ENCODE assay signal across 9 cellular contexts in genomic region chr17:5467416-5467815, GRCh38. TPM values are rescaled to one million over a fixed set of nuclear protein-coding genes. Genes with fewer than 3 reads are reported as not detected.
DNase-seq lines count a peak whose midpoint lies in the region; ATAC-seq, FAIRE-seq and TF ChIP-seq lines count a peak whose summit lies in the region.
"Had no signal": no experiment of that assay in that cellular context is flagged by ENCODE, and none has a peak within 500 bp of the region (broad histone marks: within the 10 kb centered on the region; RNA-seq: fewer than 3 reads in every experiment).

No MANE protein-coding gene starts in this region.

- intact Hi-C loops in heart left ventricle (cut with DNase I), result no loop called here
- intact Hi-C loops in Right ventricle myocardium inferior (cut with DNase I), result no loop called here
- intact Hi-C loops in HepG2 (cut with micrococcal nuclease; ENCODE audit: unreplicated experiment), result no loop called here
- intact Hi-C loops in posterior cingulate gyrus (cut with DNase I), result no loop called here

- ATAC-seq in heart left ventricle, result no peak
- no peak for ATAC-seq in Right ventricle myocardium inferior
- no peak for ATAC-seq in HepG2
- ATAC-seq in upper lobe of left lung (ENCODE audit: low FRiP score in 2 of 2), result no peak
- no peak for ATAC-seq in GM19023 (IDR thresholded peaks at IDR 0.05; ENCODE audit: unreplicated experiment)

- H3K27me3 ChIP-seq in heart left ventricle (no peaks in the 10 kb centered on the region), HepG2 (ENCODE audit: control insufficient read depth in 1 of 2, insufficient read depth in 2 of 2, low read length in 2 of 2) (no peaks in the 10 kb centered on the region; a peak in 1 of 5 replicates), upper lobe of left lung (no peaks in the 10 kb centered on the region)

- H3K4me2 ChIP-seq in HepG2 (ENCODE audit: low read depth, low read length), result peak overlapping the region; percentile 98

- H3K4me3 ChIP-seq in heart left ventricle (peak overlapping the region in 11 of 12 donors; percentile 77 to 100 (median 89)), HepG2 (replicated peaks in 1 of 3; ENCODE audit: insufficient read depth in 1 of 3, low read depth in 2 of 3, low read length in 3 of 3) (peak overlapping the region; percentile 91 to 97 (median 96)), upper lobe of left lung (peak overlapping the region; percentile 62 to 98 (median 94))

- peaks cover 42% of the 10 kb centered on the region for H3K4me1 Mint-ChIP-seq in activated naive CD8-positive, alpha-beta T cell treated with anti-CD3 and anti-CD28 coated beads for 36 hours

- H3K27ac ChIP-seq in heart left ventricle, result peak overlapping the region in 1 of 12 donors; percentile 80
- H3K27ac ChIP-seq in HepG2 (ENCODE audit: extremely low read length, insufficient read depth, low read length), result peak overlapping the region; percentile 91
- H3K27ac ChIP-seq in upper lobe of left lung, result no peak overlapping the region

- no peak overlapping the region for H2AFZ ChIP-seq in HepG2 (ENCODE audit: low read length)

- no peak for TF ChIP-seq EP300 in HepG2 (IDR thresholded peaks at IDR 0.05; ENCODE audit: low read depth in 2 of 2, low read length in 2 of 2)
- TF ChIP-seq EP300 in HepG2 (CRISPR knock-in tag; IDR thresholded peaks at IDR 0.05; ENCODE audit: borderline replicate concordance), result no peak
- no peak for TF ChIP-seq EP300 in upper lobe of left lung (IDR thresholded peaks at IDR 0.05)

- in situ Hi-C loops in HepG2 (cut with HindIII; ENCODE audit: extremely low pct_ligation_motif_present, low pct_unique_long_range_greater_than_20kb), result no loop called here

- DNase-seq in heart left ventricle, result no peak
- no peak for DNase-seq in Right ventricle myocardium inferior (ENCODE audit: missing footprints)
- no peak for DNase-seq in activated naive CD8-positive, alpha-beta T cell treated with anti-CD3 and anti-CD28 coated beads for 36 hours
- DNase-seq in HepG2 (ENCODE audit: low spot score), result no peak
- no peak for DNase-seq in upper lobe of left lung
- no peak for DNase-seq in posterior cingulate gyrus
- no peak for DNase-seq in activated effector memory CD4-positive, alpha-beta T cell treated with Interleukin-2 at 50 U/mL for 16 hours
- DNase-seq: left colon had no signal

- H3K36me3 ChIP-seq in heart left ventricle, result peaks cover 0 to 19% (median 11%) of the 10 kb centered on the region in 9 donors
- H3K36me3 ChIP-seq in HepG2 (replicated peaks in 1 of 2; ENCODE audit: control insufficient read depth in 1 of 2, insufficient read depth in 2 of 2, low read length in 2 of 2), result peaks cover 1 to 12% of the 10 kb centered on the region in 2 experiments; a peak in 3 of 5 replicates
- H3K36me3 ChIP-seq in upper lobe of left lung, result peaks cover 0 to 5% (median 0%) of the 10 kb centered on the region in 4 donors

- TF ChIP-seq RAD21 in HepG2 (CRISPR knock-in tag; IDR thresholded peaks at IDR 0.05), result no peak

- TF ChIP-seq CTCF in heart left ventricle (IDR thresholded peaks at IDR 0.05), result no peak
- TF ChIP-seq CTCF in HepG2 (CRISPR knock-in tag; IDR thresholded peaks at IDR 0.05), result no peak
- TF ChIP-seq CTCF in upper lobe of left lung (IDR thresholded peaks at IDR 0.05), result no peak

- TF ChIP-seq POLR2A in heart left ventricle (IDR thresholded peaks at IDR 0.05), result no peak
- no peak for TF ChIP-seq POLR2A in HepG2 (IDR thresholded peaks at IDR 0.05; ENCODE audit: insufficient read depth in 1 of 2, low read depth in 2 of 2, low read length in 2 of 2)
- no peak for TF ChIP-seq POLR2A in upper lobe of left lung (IDR thresholded peaks at IDR 0.05)

- 0 out of 2 replicates have a peak, but pooled peaks cover 10% of the 10 kb centered on the region for H4K20me1 ChIP-seq in HepG2 (ENCODE audit: insufficient read depth, low read length)

- WGBS in heart left ventricle, 4 donors, result 5 to 12% (median 6%) methylated on average over 8 of the region's 8 CpGs
- WGBS in HepG2 (ENCODE audit: low lambda C conversion rate), result 0% methylated on average over 8 of the region's 8 CpGs
- WGBS in upper lobe of left lung, 2 donors, result 10 to 12% methylated on average over 7 to 8 of the region's 8 CpGs

- no peaks in the 10 kb centered on the region for H3K9me3 Mint-ChIP-seq in activated naive CD8-positive, alpha-beta T cell treated with anti-CD3 and anti-CD28 coated beads for 36 hours

- peaks cover 5 to 26% (median 17%) of the 10 kb centered on the region in 12 donors for H3K4me1 ChIP-seq in heart left ventricle
- H3K4me1 ChIP-seq in HepG2 (ENCODE audit: insufficient read depth, low read length), result peaks cover 38% of the 10 kb centered on the region
- H3K4me1 ChIP-seq in upper lobe of left lung, result peaks cover 17 to 31% (median 21%) of the 10 kb centered on the region in 4 donors

- H3K36me3 Mint-ChIP-seq in activated naive CD8-positive, alpha-beta T cell treated with anti-CD3 and anti-CD28 coated beads for 36 hours, result peaks cover 29% of the 10 kb centered on the region

- peak overlapping the region; percentile 84 for H3K9ac ChIP-seq in HepG2 (ENCODE audit: insufficient read depth, low read depth, low read length)

- POLR2A ChIA-PET in HepG2 (lab: Yijun Ruan, JAX), result interaction anchor here (2.0 to 2.9 kb wide), 2 partner anchors 19 to 28 kb away, joined by 10 to 51 read pairs; partner anchors contain the start of genes C1QBP, DERL2 and MIS12

- BruUV-seq in HepG2 (replicated peaks; lab: Mats Ljungman, UMichigan), result no TSS peak

- H3K27ac Mint-ChIP-seq in activated naive CD8-positive, alpha-beta T cell treated with anti-CD3 and anti-CD28 coated beads for 36 hours, result peak overlapping the region; percentile 81

- H3K79me2 ChIP-seq in HepG2 (ENCODE audit: insufficient read depth, low read length), result peaks cover 57% of the 10 kb centered on the region

- peak overlapping the region; percentile 94 for H3K4me3 Mint-ChIP-seq in activated naive CD8-positive, alpha-beta T cell treated with anti-CD3 and anti-CD28 coated beads for 36 hours

- no peaks in the 10 kb centered on the region for H3K9me3 ChIP-seq in heart left ventricle
- H3K9me3 ChIP-seq in HepG2 (ENCODE audit: low read length), result no peaks in the 10 kb centered on the region
- no peaks in the 10 kb centered on the region for H3K9me3 ChIP-seq in upper lobe of left lung

- CTCF ChIA-PET in HepG2 (lab: Yijun Ruan, JAX; ENCODE audit: low intra/inter-chr PET ratio, low total read pairs), result no interaction called here

- no peak for FAIRE-seq in HepG2 (lab: Jason Lieb, UNC)

- no peaks in the 10 kb centered on the region for H3K27me3 Mint-ChIP-seq in activated naive CD8-positive, alpha-beta T cell treated with anti-CD3 and anti-CD28 coated beads for 36 hours

RNA-seq across cellular contexts. Expression of gene DHX33, which starts 1.4 kb away (rescaled TPM):
- total RNA-seq in heart left ventricle, result 1 to 10 TPM; 4.7 to 8.6 (median 7.5) TPM
- 1 to 10 TPM; 2.1 to 5.6 TPM for polyA plus RNA-seq in heart left ventricle
- total RNA-seq in Right ventricle myocardium inferior, result 4.7 TPM
- total RNA-seq in activated naive CD8-positive, alpha-beta T cell treated with anti-CD3 and anti-CD28 coated beads for 36 hours, result 10 to 100 TPM; 49.7 to 49.9 TPM
- 20.1 and 34.8 TPM in 2 replicates for total RNA-seq in HepG2 (2016; rRNA removed; fragmentation: Illumina TruSeq; extraction: Trizol)
- 12.8 and 14.6 TPM in 2 replicates for total RNA-seq in HepG2 (2016; cell fraction: cytosol; rRNA removed; fragmentation: Illumina TruSeq; extraction: Trizol; ENCODE audit: low read depth)
- 20.9 and 31.1 TPM in 2 replicates for total RNA-seq in HepG2 (2016; cell fraction: insoluble cytoplasmic fraction; rRNA removed; fragmentation: Illumina TruSeq; extraction: Trizol)
- total RNA-seq in HepG2 (2016; cell fraction: membrane; rRNA removed; fragmentation: Illumina TruSeq; extraction: Trizol), result 16.8 and 16.9 TPM in 2 replicates
- total RNA-seq in HepG2 (2016; cell fraction: nucleus; rRNA removed; fragmentation: Illumina TruSeq; extraction: Trizol), result 20.4 and 22.7 TPM in 2 replicates
- polyA plus RNA-seq in HepG2 (2011; rRNA removed), result 15.5 and 18.4 TPM in 2 replicates
- 11.2 and 12.3 TPM in 2 replicates for polyA plus RNA-seq in HepG2 (2011; cell fraction: cytosol; rRNA removed)
- 20.2 and 22.4 TPM in 2 replicates for polyA plus RNA-seq in HepG2 (2011; cell fraction: nucleus; rRNA removed)
- polyA plus RNA-seq in HepG2 (2012), result 15.6 and 16.6 TPM in 2 replicates
- 1.8 TPM in 2 replicates for polyA plus RNA-seq in HepG2 (2016; cell fraction: cytosol; fragmentation: Illumina TruSeq; extraction: Trizol; ENCODE audit: low read depth)
- 29.3 and 33.3 TPM in 2 replicates for polyA plus RNA-seq in HepG2 (2016; cell fraction: insoluble cytoplasmic fraction; fragmentation: Illumina TruSeq; extraction: Trizol; ENCODE audit: low read depth)
- polyA plus RNA-seq in HepG2 (2016; cell fraction: membrane; fragmentation: Illumina TruSeq; extraction: Trizol; ENCODE audit: low read depth), result 7.2 TPM in 2 replicates
- polyA plus RNA-seq in HepG2 (2016; cell fraction: nucleus; fragmentation: Illumina TruSeq; extraction: Trizol; ENCODE audit: insufficient read depth, low read depth), result 46.3 and 53.5 TPM in 2 replicates
- 44.5 and 49.7 TPM in 2 replicates for polyA minus RNA-seq in HepG2 (2011; rRNA and poly(A)+ RNA removed; ENCODE audit: low replicate concordance)
- polyA minus RNA-seq in HepG2 (2011; cell fraction: cytosol; rRNA and poly(A)+ RNA removed), result 17.9 and 18.8 TPM in 2 replicates
- polyA minus RNA-seq in HepG2 (2011; cell fraction: nucleus; rRNA and poly(A)+ RNA removed), result 14.9 and 15.3 TPM in 2 replicates
- 10 to 100 TPM in 4 of 6 donors, 1 to 10 TPM in 2; 5.1 to 11.5 (median 10.4) TPM for total RNA-seq in upper lobe of left lung

RNA-seq across cellular contexts. Expression of gene DERL2, which starts 18.6 kb away (rescaled TPM):
- 10 to 100 TPM; 21.8 to 42.9 (median 29.5) TPM for total RNA-seq in heart left ventricle
- 10 to 100 TPM; 36.4 to 48.1 TPM for polyA plus RNA-seq in heart left ventricle
- total RNA-seq in Right ventricle myocardium inferior, result 27.7 TPM
- 10 to 100 TPM; 71.8 to 77.6 TPM for total RNA-seq in activated naive CD8-positive, alpha-beta T cell treated with anti-CD3 and anti-CD28 coated beads for 36 hours
- 41.4 and 59.3 TPM in 2 replicates for total RNA-seq in HepG2 (2016; rRNA removed; fragmentation: Illumina TruSeq; extraction: Trizol)
- 25.6 and 28.7 TPM in 2 replicates for total RNA-seq in HepG2 (2016; cell fraction: cytosol; rRNA removed; fragmentation: Illumina TruSeq; extraction: Trizol; ENCODE audit: low read depth)
- 38.6 and 66.1 TPM in 2 replicates for total RNA-seq in HepG2 (2016; cell fraction: insoluble cytoplasmic fraction; rRNA removed; fragmentation: Illumina TruSeq; extraction: Trizol)
- 33.6 and 39.9 TPM in 2 replicates for total RNA-seq in HepG2 (2016; cell fraction: membrane; rRNA removed; fragmentation: Illumina TruSeq; extraction: Trizol)
- 60.7 and 77.4 TPM in 2 replicates for total RNA-seq in HepG2 (2016; cell fraction: nucleus; rRNA removed; fragmentation: Illumina TruSeq; extraction: Trizol)
- polyA plus RNA-seq in HepG2 (2011; rRNA removed), result 59.0 and 65.2 TPM in 2 replicates
- polyA plus RNA-seq in HepG2 (2011; cell fraction: cytosol; rRNA removed), result 34.0 and 50.7 TPM in 2 replicates
- polyA plus RNA-seq in HepG2 (2011; cell fraction: nucleus; rRNA removed), result 63.2 and 65.1 TPM in 2 replicates
- polyA plus RNA-seq in HepG2 (2012), result 36.4 and 42.5 TPM in 2 replicates
- polyA plus RNA-seq in HepG2 (2016; cell fraction: cytosol; fragmentation: Illumina TruSeq; extraction: Trizol; ENCODE audit: low read depth), result 37.6 and 45.6 TPM in 2 replicates
- polyA plus RNA-seq in HepG2 (2016; cell fraction: insoluble cytoplasmic fraction; fragmentation: Illumina TruSeq; extraction: Trizol; ENCODE audit: low read depth), result 43.9 and 63.4 TPM in 2 replicates
- 36.3 and 44.4 TPM in 2 replicates for polyA plus RNA-seq in HepG2 (2016; cell fraction: membrane; fragmentation: Illumina TruSeq; extraction: Trizol; ENCODE audit: low read depth)
- 159 and 169 TPM in 2 replicates for polyA plus RNA-seq in HepG2 (2016; cell fraction: nucleus; fragmentation: Illumina TruSeq; extraction: Trizol; ENCODE audit: insufficient read depth, low read depth)
- polyA minus RNA-seq in HepG2 (2011; rRNA and poly(A)+ RNA removed; ENCODE audit: low replicate concordance), result 21.7 and 35.4 TPM in 2 replicates
- 22.2 and 22.9 TPM in 2 replicates for polyA minus RNA-seq in HepG2 (2011; cell fraction: cytosol; rRNA and poly(A)+ RNA removed)
- polyA minus RNA-seq in HepG2 (2011; cell fraction: nucleus; rRNA and poly(A)+ RNA removed), result 54.3 and 57.7 TPM in 2 replicates
- total RNA-seq in upper lobe of left lung, result 10 to 100 TPM in 5 of 6 donors, 1 to 10 TPM in 1; 6.3 to 60.5 (median 30.8) TPM

RNA-seq across cellular contexts. Expression of gene MIS12, which starts 18.9 kb away (rescaled TPM):
- total RNA-seq in heart left ventricle (10 to 100 TPM in 5 of 9 donors, 1 to 10 TPM in 4; 6.6 to 12.1 (median 11.0) TPM), Right ventricle myocardium inferior (11.4 TPM), HepG2 (2016; rRNA removed; fragmentation: Illumina TruSeq; extraction: Trizol) (28.0 and 28.3 TPM in 2 replicates), upper lobe of left lung (10 to 100 TPM in 5 of 6 donors, 1 to 10 TPM in 1; 3.2 to 79.6 (median 15.2) TPM)
- polyA plus RNA-seq in heart left ventricle (10 to 100 TPM in 1 of 2 donors, 1 to 10 TPM in 1; 5.2 to 14.2 TPM), HepG2 (2011; rRNA removed) (13.4 and 16.2 TPM in 2 replicates)
- total RNA-seq in activated naive CD8-positive, alpha-beta T cell treated with anti-CD3 and anti-CD28 coated beads for 36 hours, result 10 to 100 TPM; 44.3 to 45.5 TPM
- total RNA-seq in HepG2 (2016; cell fraction: cytosol; rRNA removed; fragmentation: Illumina TruSeq; extraction: Trizol; ENCODE audit: low read depth), result 7.9 and 8.3 TPM in 2 replicates
- total RNA-seq in HepG2 (2016; cell fraction: insoluble cytoplasmic fraction; rRNA removed; fragmentation: Illumina TruSeq; extraction: Trizol), result 28.6 and 31.1 TPM in 2 replicates
- 24.4 and 27.4 TPM in 2 replicates for total RNA-seq in HepG2 (2016; cell fraction: membrane; rRNA removed; fragmentation: Illumina TruSeq; extraction: Trizol)
- 27.4 and 28.9 TPM in 2 replicates for total RNA-seq in HepG2 (2016; cell fraction: nucleus; rRNA removed; fragmentation: Illumina TruSeq; extraction: Trizol)
- 3.8 and 6.1 TPM in 2 replicates for polyA plus RNA-seq in HepG2 (2011; cell fraction: cytosol; rRNA removed)
- polyA plus RNA-seq in HepG2 (2011; cell fraction: nucleus; rRNA removed), result 21.4 and 24.6 TPM in 2 replicates
- 12.6 and 13.8 TPM in 2 replicates for polyA plus RNA-seq in HepG2 (2012)
- polyA plus RNA-seq in HepG2 (2016; cell fraction: cytosol; fragmentation: Illumina TruSeq; extraction: Trizol; ENCODE audit: low read depth), result 4.5 and 6.2 TPM in 2 replicates
- polyA plus RNA-seq in HepG2 (2016; cell fraction: insoluble cytoplasmic fraction; fragmentation: Illumina TruSeq; extraction: Trizol; ENCODE audit: low read depth), result 23.5 and 29.2 TPM in 2 replicates
- polyA plus RNA-seq in HepG2 (2016; cell fraction: membrane; fragmentation: Illumina TruSeq; extraction: Trizol; ENCODE audit: low read depth), result 13.9 and 15.0 TPM in 2 replicates
- 57.5 and 58.5 TPM in 2 replicates for polyA plus RNA-seq in HepG2 (2016; cell fraction: nucleus; fragmentation: Illumina TruSeq; extraction: Trizol; ENCODE audit: insufficient read depth, low read depth)
- polyA minus RNA-seq in HepG2 (2011; rRNA and poly(A)+ RNA removed; ENCODE audit: low replicate concordance), result 10.3 and 37.9 TPM in 2 replicates
- polyA minus RNA-seq in HepG2 (2011; cell fraction: cytosol; rRNA and poly(A)+ RNA removed), result 5.1 and 7.9 TPM in 2 replicates
- polyA minus RNA-seq in HepG2 (2011; cell fraction: nucleus; rRNA and poly(A)+ RNA removed), result 8.7 and 9.5 TPM in 2 replicates

RNA-seq across cellular contexts. Expression of gene C1QBP, which starts 28.5 kb away (rescaled TPM):
- total RNA-seq in heart left ventricle (100 to 1,000 TPM; 108 to 159 (median 121) TPM), Right ventricle myocardium inferior (136 TPM), HepG2 (2016; rRNA removed; fragmentation: Illumina TruSeq; extraction: Trizol) (631 and 680 TPM in 2 replicates), upper lobe of left lung (100 to 1,000 TPM in 1 of 6 donors, 10 to 100 TPM in 5; 22.0 to 115 (median 73.5) TPM)
- polyA plus RNA-seq in heart left ventricle (100 to 1,000 TPM; 150 to 173 TPM), HepG2 (2011; rRNA removed) (143 and 219 TPM in 2 replicates)
- 100 to 1,000 TPM; 586 to 607 TPM for total RNA-seq in activated naive CD8-positive, alpha-beta T cell treated with anti-CD3 and anti-CD28 coated beads for 36 hours
- total RNA-seq in HepG2 (2016; cell fraction: cytosol; rRNA removed; fragmentation: Illumina TruSeq; extraction: Trizol; ENCODE audit: low read depth), result 223 and 253 TPM in 2 replicates
- total RNA-seq in HepG2 (2016; cell fraction: insoluble cytoplasmic fraction; rRNA removed; fragmentation: Illumina TruSeq; extraction: Trizol), result 605 and 675 TPM in 2 replicates
- total RNA-seq in HepG2 (2016; cell fraction: membrane; rRNA removed; fragmentation: Illumina TruSeq; extraction: Trizol), result 338 and 363 TPM in 2 replicates
- 227 and 273 TPM in 2 replicates for total RNA-seq in HepG2 (2016; cell fraction: nucleus; rRNA removed; fragmentation: Illumina TruSeq; extraction: Trizol)
- 153 and 205 TPM in 2 replicates for polyA plus RNA-seq in HepG2 (2011; cell fraction: cytosol; rRNA removed)
- 59.5 and 75.2 TPM in 2 replicates for polyA plus RNA-seq in HepG2 (2011; cell fraction: nucleus; rRNA removed)
- polyA plus RNA-seq in HepG2 (2012), result 262 and 271 TPM in 2 replicates
- polyA plus RNA-seq in HepG2 (2016; cell fraction: cytosol; fragmentation: Illumina TruSeq; extraction: Trizol; ENCODE audit: low read depth), result 208 and 216 TPM in 2 replicates
- 559 and 587 TPM in 2 replicates for polyA plus RNA-seq in HepG2 (2016; cell fraction: insoluble cytoplasmic fraction; fragmentation: Illumina TruSeq; extraction: Trizol; ENCODE audit: low read depth)
- 287 and 298 TPM in 2 replicates for polyA plus RNA-seq in HepG2 (2016; cell fraction: membrane; fragmentation: Illumina TruSeq; extraction: Trizol; ENCODE audit: low read depth)
- polyA plus RNA-seq in HepG2 (2016; cell fraction: nucleus; fragmentation: Illumina TruSeq; extraction: Trizol; ENCODE audit: insufficient read depth, low read depth), result 354 and 385 TPM in 2 replicates
- polyA minus RNA-seq in HepG2 (2011; rRNA and poly(A)+ RNA removed; ENCODE audit: low replicate concordance), result 48.7 and 110 TPM in 2 replicates
- polyA minus RNA-seq in HepG2 (2011; cell fraction: cytosol; rRNA and poly(A)+ RNA removed), result 109 and 144 TPM in 2 replicates
- polyA minus RNA-seq in HepG2 (2011; cell fraction: nucleus; rRNA and poly(A)+ RNA removed), result 43.8 and 49.1 TPM in 2 replicates

RNA-seq across cellular contexts. Expression of gene RPAIN, which starts 47.4 kb away (rescaled TPM):
- total RNA-seq in heart left ventricle (10 to 100 TPM; 23.5 to 46.2 (median 29.0) TPM), Right ventricle myocardium inferior (24.0 TPM), HepG2 (2016; rRNA removed; fragmentation: Illumina TruSeq; extraction: Trizol) (54.7 and 58.5 TPM in 2 replicates), upper lobe of left lung (10 to 100 TPM; 32.2 to 78.6 (median 47.1) TPM)
- polyA plus RNA-seq in heart left ventricle (10 to 100 TPM; 40.4 to 41.7 TPM), HepG2 (2011; rRNA removed) (36.3 and 42.1 TPM in 2 replicates)
- total RNA-seq in activated naive CD8-positive, alpha-beta T cell treated with anti-CD3 and anti-CD28 coated beads for 36 hours, result 10 to 100 TPM; 58.3 to 59.4 TPM
- 16.2 and 18.9 TPM in 2 replicates for total RNA-seq in HepG2 (2016; cell fraction: cytosol; rRNA removed; fragmentation: Illumina TruSeq; extraction: Trizol; ENCODE audit: low read depth)
- 54.9 and 62.0 TPM in 2 replicates for total RNA-seq in HepG2 (2016; cell fraction: insoluble cytoplasmic fraction; rRNA removed; fragmentation: Illumina TruSeq; extraction: Trizol)
- 22.7 and 27.6 TPM in 2 replicates for total RNA-seq in HepG2 (2016; cell fraction: membrane; rRNA removed; fragmentation: Illumina TruSeq; extraction: Trizol)
- total RNA-seq in HepG2 (2016; cell fraction: nucleus; rRNA removed; fragmentation: Illumina TruSeq; extraction: Trizol), result 50.9 and 60.8 TPM in 2 replicates
- polyA plus RNA-seq in HepG2 (2011; cell fraction: cytosol; rRNA removed), result 26.3 and 28.2 TPM in 2 replicates
- 40.9 and 53.2 TPM in 2 replicates for polyA plus RNA-seq in HepG2 (2011; cell fraction: nucleus; rRNA removed)
- 28.1 and 30.8 TPM in 2 replicates for polyA plus RNA-seq in HepG2 (2012)
- 10.1 TPM in 2 replicates for polyA plus RNA-seq in HepG2 (2016; cell fraction: cytosol; fragmentation: Illumina TruSeq; extraction: Trizol; ENCODE audit: low read depth)
- polyA plus RNA-seq in HepG2 (2016; cell fraction: insoluble cytoplasmic fraction; fragmentation: Illumina TruSeq; extraction: Trizol; ENCODE audit: low read depth), result 44.0 and 48.5 TPM in 2 replicates
- 14.2 and 15.2 TPM in 2 replicates for polyA plus RNA-seq in HepG2 (2016; cell fraction: membrane; fragmentation: Illumina TruSeq; extraction: Trizol; ENCODE audit: low read depth)
- polyA plus RNA-seq in HepG2 (2016; cell fraction: nucleus; fragmentation: Illumina TruSeq; extraction: Trizol; ENCODE audit: insufficient read depth, low read depth), result 80.1 and 81.6 TPM in 2 replicates
- 19.9 and 28.3 TPM in 2 replicates for polyA minus RNA-seq in HepG2 (2011; rRNA and poly(A)+ RNA removed; ENCODE audit: low replicate concordance)
- polyA minus RNA-seq in HepG2 (2011; cell fraction: cytosol; rRNA and poly(A)+ RNA removed), result 7.7 and 10.6 TPM in 2 replicates
- 50.2 and 57.8 TPM in 2 replicates for polyA minus RNA-seq in HepG2 (2011; cell fraction: nucleus; rRNA and poly(A)+ RNA removed)
